11 cellular contexts compared by ENCODE assay signal in the genomic region with DNA sequence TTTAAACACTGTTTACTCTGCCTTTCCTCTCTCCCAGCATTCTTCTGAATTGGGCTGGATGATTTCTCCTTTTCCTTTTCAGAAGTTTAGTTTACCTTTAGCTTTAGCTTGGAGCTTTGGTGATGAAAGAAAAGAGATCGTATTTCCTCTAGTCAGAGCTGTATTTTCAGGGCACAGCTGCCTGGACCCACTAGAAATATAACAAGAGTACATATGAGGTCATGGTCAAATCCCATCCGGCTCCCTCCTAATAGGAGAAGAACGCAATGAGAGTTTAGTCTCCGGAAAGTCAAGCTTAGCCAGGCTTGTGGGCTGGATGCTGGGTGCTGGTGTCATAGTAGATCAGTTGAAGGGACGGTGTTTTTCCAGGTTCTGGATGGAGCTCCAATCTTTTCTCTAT.
DNase-seq lines count a peak whose midpoint lies in the region; ATAC-seq and TF ChIP-seq lines count a peak whose summit lies in the region.
"Had no signal": no experiment of that assay in that cellular context is flagged by ENCODE, and none has a peak within 500 bp of the region (broad histone marks: within the 10 kb centered on the region; RNA-seq: fewer than 3 reads in every experiment).

No MANE protein-coding gene starts in this region.

- H3K4me1 Mint-ChIP-seq in glutamatergic neuron (ENCODE audit: low read depth, unreplicated experiment) = peaks cover 36% of the 10 kb centered on the region

- H3K36me3 Mint-ChIP-seq in glutamatergic neuron (ENCODE audit: unreplicated experiment) = no peaks in the 10 kb centered on the region
- H3K36me3 Mint-ChIP-seq: activated naive CD4-positive, alpha-beta T cell treated with anti-CD3 and anti-CD28 coated beads, Interleukin-2, amount 50 U/mL, for 72 hours; mesothelial cell of epicardium had no signal

- H3K36me3 ChIP-seq in WERI-Rb-1 (no peaks in the 10 kb centered on the region), thoracic aorta (no peaks in the 10 kb centered on the region)

- H3K4me3 ChIP-seq in WERI-Rb-1 (ENCODE audit: low read depth, low read length) (peak overlapping the region; percentile 8; the same call in 1 of the 2 replicates), thoracic aorta (no peak overlapping the region)

- H3K9me3 ChIP-seq in WERI-Rb-1 (ENCODE audit: severe bottlenecking) = no peaks in the 10 kb centered on the region
- no peaks in the 10 kb centered on the region for H3K9me3 ChIP-seq in thoracic aorta

- ATAC-seq in thoracic aorta (ENCODE audit: insufficient number of reproducible peaks, low FRiP score, low read depth) (no peak), HG03095 (IDR thresholded peaks at IDR 0.05; ENCODE audit: unreplicated experiment) (no peak), HG03342 (IDR thresholded peaks at IDR 0.05; ENCODE audit: unreplicated experiment) (no peak)

- H3K27me3 Mint-ChIP-seq in glutamatergic neuron (ENCODE audit: unreplicated experiment) = no peaks in the 10 kb centered on the region

- no peak overlapping the region; the same call in 1 of the 2 replicates for H3K27ac ChIP-seq in WERI-Rb-1
- H3K27ac ChIP-seq in thoracic aorta = peak overlapping the region; percentile 57 to 71
- H3K27ac ChIP-seq: 22Rv1 had no signal

- TF ChIP-seq CTCF in WERI-Rb-1 (IDR thresholded peaks at IDR 0.05; ENCODE audit: low read depth, low read length) = no peak
- no peak for TF ChIP-seq CTCF in glutamatergic neuron (IDR thresholded peaks at IDR 0.05; ENCODE audit: partially characterized antibody, unreplicated experiment)
- TF ChIP-seq CTCF in thoracic aorta (IDR thresholded peaks at IDR 0.05) = no peak

- H3K9me3 Mint-ChIP-seq in glutamatergic neuron (ENCODE audit: unreplicated experiment) = no peaks in the 10 kb centered on the region

- H3K4me1 ChIP-seq in thoracic aorta (ENCODE audit: control insufficient read depth in 1 of 2, low read depth in 2 of 2) = peaks cover 17 to 31% of the 10 kb centered on the region in 2 donors

- peak; percentile 57 for DNase-seq in DMS 273 (lab: John Stamatoyannopoulos, UW; ENCODE audit: unreplicated experiment)
- no peak for DNase-seq in DMS 273 treated with DMSO at 0.1 percent for 48 hours (lab: John Stamatoyannopoulos, UW)
- DNase-seq in WERI-Rb-1 = peak; percentile 33
- DNase-seq in glutamatergic neuron = no peak
- no peak for DNase-seq in thoracic aorta (ENCODE audit: low spot score)
- no peak for DNase-seq in stimulated activated CD4-positive, alpha-beta T cell treated with anti-CD3 and anti-CD28 coated beads, Interleukin-4, amount 100 ng/mL, for 1 hour

- H3K27ac Mint-ChIP-seq in glutamatergic neuron (ENCODE audit: unreplicated experiment) = no peak overlapping the region
- H3K27ac Mint-ChIP-seq: activated naive CD4-positive, alpha-beta T cell treated with anti-CD3 and anti-CD28 coated beads, Interleukin-2, amount 50 U/mL, for 72 hours had no signal

- peak overlapping the region; percentile 45 for H3K4me3 Mint-ChIP-seq in glutamatergic neuron (ENCODE audit: unreplicated experiment)
- H3K4me3 Mint-ChIP-seq: mesothelial cell of epicardium had no signal

- H3K27me3 ChIP-seq in WERI-Rb-1 (ENCODE audit: insufficient read depth, low read depth, severe bottlenecking) (no peaks in the 10 kb centered on the region), thoracic aorta (replicated peaks; ENCODE audit: insufficient read depth) (no peaks in the 10 kb centered on the region)

Comparison
In these comparisons a context has a peak if more than half of its experiments do, and no peak if none do; other contexts are left out.
1. DNase-seq: peak in DMS 273 (single experiment) and WERI-Rb-1 (single experiment); none in DMS 273 treated with DMSO at 0.1 percent for 48 hours (single experiment), glutamatergic neuron (single experiment), thoracic aorta (single experiment) and stimulated activated CD4-positive, alpha-beta T cell treated with anti-CD3 and anti-CD28 coated beads, Interleukin-4, amount 100 ng/mL, for 1 hour (single experiment).